In genomic region chr15:41630616-41631218, GRCh38 we compare ENCODE assay signal across 17 cellular contexts.
"Had no signal": no experiment of that assay in that cellular context is flagged by ENCODE, and none has a peak within 500 bp of the region (broad histone marks: within the 10 kb centered on the region; RNA-seq: fewer than 3 reads in every experiment).

No MANE protein-coding gene starts in this region.

- H3K36me3 ChIP-seq: cardiac muscle cell, gastrocnemius medialis, heart left ventricle, tibial artery, uterus had no signal

- H3K9me3 Mint-ChIP-seq: activated CD4-positive, alpha-beta memory T cell treated with anti-CD3 and anti-CD28 coated beads, Interleukin-2, amount 10 ng/mL, durations not matched to agents 7 days and 5 days; activated T-cell treated with anti-CD3 and anti-CD28 coated beads, Interleukin-2, amount 50 U/mL, for 24 hours; naive thymus-derived CD4-positive, alpha-beta T cell had no signal

- DNase-seq: activated CD4-positive, alpha-beta memory T cell treated with anti-CD3 and anti-CD28 coated beads, Interleukin-2, amount 10 ng/mL, durations not matched to agents 7 days and 5 days; activated naive CD4-positive, alpha-beta T cell treated with anti-CD3 and anti-CD28 coated beads, Interleukin-2, amount 50 U/mL, for 16 hours; activated T-cell treated with anti-CD3 and anti-CD28 coated beads, Interleukin-2, amount 50 U/mL, for 24 hours; dorsolateral prefrontal cortex; erythroblast; gastrocnemius medialis; heart left ventricle; left cardiac atrium; naive thymus-derived CD4-positive, alpha-beta T cell; stimulated activated CD4-positive, alpha-beta T cell treated with anti-CD3 and anti-CD28 coated beads, Interleukin-15, amount 100 ng/mL, for 24 hours; stimulated activated CD4-positive, alpha-beta T cell treated with anti-CD3 and anti-CD28 coated beads, Interleukin-4, amount 100 ng/mL, for 1 hour; stimulated activated naive CD4-positive, alpha-beta T cell; T-helper 9 cell; tibial artery; uterus had no signal

- H3K27me3 Mint-ChIP-seq: activated CD4-positive, alpha-beta memory T cell treated with anti-CD3 and anti-CD28 coated beads, Interleukin-2, amount 10 ng/mL, durations not matched to agents 7 days and 5 days; activated T-cell treated with anti-CD3 and anti-CD28 coated beads, Interleukin-2, amount 50 U/mL, for 24 hours; naive thymus-derived CD4-positive, alpha-beta T cell had no signal

- H3K9me3 ChIP-seq: gastrocnemius medialis, heart left ventricle, tibial artery, uterus had no signal

- ATAC-seq: gastrocnemius medialis; heart left ventricle; naive thymus-derived CD4-positive, alpha-beta T cell had no signal

- H3K4me3 ChIP-seq: cardiac muscle cell, dorsolateral prefrontal cortex, gastrocnemius medialis, heart left ventricle, lung, tibial artery, uterus had no signal

- H3K36me3 Mint-ChIP-seq: naive thymus-derived CD4-positive, alpha-beta T cell had no signal

- H3K4me1 ChIP-seq: gastrocnemius medialis, tibial artery, uterus had no signal

- H3K27me3 ChIP-seq: cardiac muscle cell, dorsolateral prefrontal cortex, gastrocnemius medialis, heart left ventricle, tibial artery, uterus had no signal

- H3K27ac ChIP-seq: cardiac muscle cell, gastrocnemius medialis, heart left ventricle, tibial artery, uterus had no signal

- H3K4me3 Mint-ChIP-seq: activated CD4-positive, alpha-beta memory T cell treated with anti-CD3 and anti-CD28 coated beads, Interleukin-2, amount 10 ng/mL, durations not matched to agents 7 days and 5 days; activated T-cell treated with anti-CD3 and anti-CD28 coated beads, Interleukin-2, amount 50 U/mL, for 24 hours; naive thymus-derived CD4-positive, alpha-beta T cell had no signal

- H3K27ac Mint-ChIP-seq: activated CD4-positive, alpha-beta memory T cell treated with anti-CD3 and anti-CD28 coated beads, Interleukin-2, amount 10 ng/mL, durations not matched to agents 7 days and 5 days; activated T-cell treated with anti-CD3 and anti-CD28 coated beads, Interleukin-2, amount 50 U/mL, for 24 hours; naive thymus-derived CD4-positive, alpha-beta T cell had no signal
